ENCODE assay signal across 11 cellular contexts in genomic region chr17:15920758-15921239, GRCh38. TPM values are rescaled to one million over a fixed set of nuclear protein-coding genes. Genes with fewer than 3 reads are reported as not detected.
DNase-seq lines count a peak whose midpoint lies in the region; ATAC-seq and TF ChIP-seq lines count a peak whose summit lies in the region.
"Had no signal": no experiment of that assay in that cellular context is flagged by ENCODE, and none has a peak within 500 bp of the region (broad histone marks: within the 10 kb centered on the region; RNA-seq: fewer than 3 reads in every experiment).

No MANE protein-coding gene starts in this region.

- H2BK120ac ChIP-seq in mesendoderm (ENCODE audit: low read depth, low read length): no peak overlapping the region

- no peak overlapping the region for H4K5ac ChIP-seq in mesendoderm (ENCODE audit: low read length)

- no peak overlapping the region for H3K4ac ChIP-seq in mesendoderm (ENCODE audit: low read depth, low read length)

- H3K27ac ChIP-seq in mesendoderm (ENCODE audit: low read depth, low read length): no peak overlapping the region
- H3K27ac ChIP-seq: esophagus muscularis mucosa had no signal

- H3K36me3 Mint-ChIP-seq in natural killer cell: no peaks in the 10 kb centered on the region

- no CpG with 5 or more reads among the region's 9 CpGs for WGBS in mesendoderm (ENCODE audit: extremely low coverage, insufficient coverage, low lambda C conversion rate)

- H3K79me1 ChIP-seq in mesendoderm (ENCODE audit: low read length): no peaks in the 10 kb centered on the region

- H3K79me2 ChIP-seq in mesendoderm (ENCODE audit: control insufficient read depth, insufficient read depth, low read length): no peaks in the 10 kb centered on the region

- no peak overlapping the region for H2AK5ac ChIP-seq in mesendoderm (ENCODE audit: low read length)

- no peak overlapping the region for H3K9ac ChIP-seq in mesendoderm (ENCODE audit: low read length)

- no peaks in the 10 kb centered on the region for H3K9me3 Mint-ChIP-seq in natural killer cell

- no peak overlapping the region for H3K18ac ChIP-seq in mesendoderm (ENCODE audit: low read length)

- H2BK5ac ChIP-seq in mesendoderm (ENCODE audit: low read length): no peak overlapping the region

- DNase-seq in Caki2 (ENCODE audit: low read depth): peak; percentile 6
- DNase-seq in LHCN-M2 (ENCODE audit: low read depth): peak; percentile 86
- peak; percentile 76 for DNase-seq in astrocyte of the hippocampus (ENCODE audit: low read depth, low spot score)
- peak; percentile 30 for DNase-seq in mesendoderm
- DNase-seq in stimulated activated naive CD4-positive, alpha-beta T cell (lab: John Stamatoyannopoulos, UW): no peak
- DNase-seq in activated T-cell treated with anti-CD3 and anti-CD28 coated beads for 4 hours: no peak
- no peak for DNase-seq in natural killer cell
- DNase-seq: Kasumi-1 had no signal

- H3K27me3 ChIP-seq in mesendoderm (ENCODE audit: insufficient read depth, low read length, poor library complexity): no peaks in the 10 kb centered on the region

- ATAC-seq in HG02981 (IDR thresholded peaks at IDR 0.05; ENCODE audit: unreplicated experiment): no peak
- ATAC-seq in natural killer cell: no peak

- in situ Hi-C loops in Caki2 (cut with HindIII; ENCODE audit: low pct_unique_long_range_greater_than_20kb, low sequenced_read_pairs): no loop called here

- H3K4me3 Mint-ChIP-seq in natural killer cell: no peak overlapping the region
- H3K4me3 Mint-ChIP-seq: nephron had no signal

- H3K56ac ChIP-seq in mesendoderm (ENCODE audit: low read length): no peak overlapping the region

- no peak overlapping the region for H4K8ac ChIP-seq in mesendoderm (ENCODE audit: low read depth, low read length)

- H3K4me2 ChIP-seq in mesendoderm (ENCODE audit: low read length): no peak overlapping the region

- no peak overlapping the region for H2BK15ac ChIP-seq in mesendoderm (replicated peaks; ENCODE audit: low read depth)

- TF ChIP-seq CTCF in natural killer cell (IDR thresholded peaks at IDR 0.05): no peak

- peaks cover 0 to 4% of the 10 kb centered on the region in 2 donors for H3K4me1 Mint-ChIP-seq in natural killer cell
- H3K4me1 Mint-ChIP-seq: nephron had no signal

- no peaks in the 10 kb centered on the region for H3K4me1 ChIP-seq in mesendoderm (ENCODE audit: control insufficient read depth, low read depth, low read length)

- H3K27ac Mint-ChIP-seq in natural killer cell: no peak overlapping the region
- H3K27ac Mint-ChIP-seq: nephron had no signal

- intact Hi-C loops in natural killer cell (cut with micrococcal nuclease): no loop called here

- no peaks in the 10 kb centered on the region for H3K36me3 ChIP-seq in mesendoderm (ENCODE audit: control insufficient read depth, insufficient read depth, low read length)
- H3K36me3 ChIP-seq: esophagus muscularis mucosa had no signal

- no peak overlapping the region for H3K23ac ChIP-seq in mesendoderm (ENCODE audit: low read length)

- H3K27me3 Mint-ChIP-seq in natural killer cell (ENCODE audit: low read depth in 2 of 2): peaks cover 0 to 11% of the 10 kb centered on the region in 2 donors

- no peak overlapping the region for H3K4me3 ChIP-seq in mesendoderm (ENCODE audit: low read length)
- H3K4me3 ChIP-seq: esophagus muscularis mucosa had no signal

RNA-seq across cellular contexts. Expression of gene ADORA2B, which starts 24.1 kb away (rescaled TPM):
- total RNA-seq in Caki2 (2014; rRNA removed; shearing (Covaris generic); ENCODE audit: low replicate concordance): 57.2 and 60.0 TPM in 2 replicates
- total RNA-seq in LHCN-M2 (2014; rRNA removed): 27.8 and 31.2 TPM in 2 replicates
- 8.8 TPM for polyA plus RNA-seq in LHCN-M2 (2012)
- polyA plus RNA-seq in mesendoderm (2013, experiment 1 of 2): 1.2 TPM
- 1.6 TPM for polyA plus RNA-seq in mesendoderm (2013, experiment 2 of 2)
- under 1 TPM; 0.14 to 0.88 (median 0.41) TPM for total RNA-seq in natural killer cell

Comparison
In these comparisons a context has a peak if more than half of its experiments do, and no peak if none do; other contexts are left out.
1. DNase-seq: peak in Caki2 (single experiment), LHCN-M2 (single experiment), astrocyte of the hippocampus (single experiment) and mesendoderm (single experiment); none in stimulated activated naive CD4-positive, alpha-beta T cell (0 of 6), activated T-cell treated with anti-CD3 and anti-CD28 coated beads for 4 hours (single experiment) and natural killer cell (single experiment).
2. RNA of gene ADORA2B, which starts 24.1 kb away (total RNA-seq): 57.2 to 60.0 TPM in Caki2 and 27.8 to 31.2 TPM in LHCN-M2; 0.14 to 0.88 TPM in natural killer cell; every median in the first group is over 10 times any median in the second.